8 cellular contexts compared by ENCODE assay signal in genomic region chr14:55707365-55707804, GRCh38.
DNase-seq lines count a peak whose midpoint lies in the region; ATAC-seq, FAIRE-seq and TF ChIP-seq lines count a peak whose summit lies in the region.

No MANE protein-coding gene starts in this region.

- ATAC-seq in upper lobe of left lung (ENCODE audit: low FRiP score in 2 of 2) (peak in 1 of 2 donors; percentile 60), HG03354 (IDR thresholded peaks at IDR 0.05; ENCODE audit: poor library complexity, severe bottlenecking, unreplicated experiment) (no peak)
- ATAC-seq in activated T-cell treated with anti-CD3 and anti-CD28 coated beads, Interleukin-2, amount 50 U/mL, for 4 hours: no peak

- H3K9me3 Mint-ChIP-seq in immature natural killer cell: peaks cover 0 to 2% (median 0%) of the 10 kb centered on the region in 6 donors
- H3K9me3 Mint-ChIP-seq in activated T-cell treated with anti-CD3 and anti-CD28 coated beads, Interleukin-2, amount 50 U/mL, for 4 hours: no peaks in the 10 kb centered on the region

- WGBS in adrenal gland, 4 donors: 31 to 40% (median 35%) methylated on average over 6 of the region's 6 CpGs
- 37 to 40% methylated on average over 6 of the region's 6 CpGs for WGBS in upper lobe of left lung, 2 donors

- TF ChIP-seq POLR2A in adrenal gland (IDR thresholded peaks at IDR 0.05): no peak
- no peak for TF ChIP-seq POLR2A in upper lobe of left lung (IDR thresholded peaks at IDR 0.05)

- H3K27ac ChIP-seq in adrenal gland (no peak overlapping the region), upper lobe of left lung (no peak overlapping the region)

- no peaks in the 10 kb centered on the region for H3K27me3 Mint-ChIP-seq in immature natural killer cell (ENCODE audit: low read depth in 3 of 3)
- no peaks in the 10 kb centered on the region for H3K27me3 Mint-ChIP-seq in activated T-cell treated with anti-CD3 and anti-CD28 coated beads, Interleukin-2, amount 50 U/mL, for 4 hours (ENCODE audit: low read depth)

- peak; percentile 30 for FAIRE-seq in G401.6 (lab: Jason Lieb, UNC)

- H3K36me3 ChIP-seq in adrenal gland (replicated peaks in 1 of 2) (no peaks in the 10 kb centered on the region), upper lobe of left lung (no peaks in the 10 kb centered on the region)

- TF ChIP-seq CTCF in adrenal gland (IDR thresholded peaks at IDR 0.05) (peak; percentile 33 to 78 (median 68)), upper lobe of left lung (IDR thresholded peaks at IDR 0.05) (peak; percentile 37 to 71 (median 50))

- DNase-seq in NCI-H1105 treated with DMSO at 0.1 percent for 48 hours (lab: John Stamatoyannopoulos, UW) (peak; percentile 63), adrenal gland (no peak), immature natural killer cell (peak; percentile 3 to 6 (median 6)), upper lobe of left lung (no peak), T-helper 9 cell (no peak)
- DNase-seq in activated T-cell treated with anti-CD3 and anti-CD28 coated beads, Interleukin-2, amount 50 U/mL, for 4 hours: no peak

- intact Hi-C loops in adrenal gland (cut with DNase I): loop anchor here in 1 of 2 donors (10.0 kb wide), 1 partner anchor 637 kb away; no protein-coding TSS in a partner anchor

- H3K27me3 ChIP-seq in adrenal gland (no peaks in the 10 kb centered on the region), upper lobe of left lung (no peaks in the 10 kb centered on the region)

- no peaks in the 10 kb centered on the region for H3K4me1 Mint-ChIP-seq in immature natural killer cell
- H3K4me1 Mint-ChIP-seq in activated T-cell treated with anti-CD3 and anti-CD28 coated beads, Interleukin-2, amount 50 U/mL, for 4 hours (ENCODE audit: low read depth): no peaks in the 10 kb centered on the region

- no peak overlapping the region for H3K27ac Mint-ChIP-seq in immature natural killer cell

- TF ChIP-seq EP300 in upper lobe of left lung (IDR thresholded peaks at IDR 0.05): no peak

- H3K4me1 ChIP-seq in adrenal gland (replicated peaks in 1 of 2) (no peaks in the 10 kb centered on the region), upper lobe of left lung (peaks cover 0 to 21% (median 0%) of the 10 kb centered on the region in 4 donors)

- H3K4me3 ChIP-seq in adrenal gland: no peak overlapping the region
- no peak overlapping the region for H3K4me3 ChIP-seq in upper lobe of left lung

- no peak overlapping the region for H3K4me3 Mint-ChIP-seq in immature natural killer cell
- no peak overlapping the region for H3K4me3 Mint-ChIP-seq in activated T-cell treated with anti-CD3 and anti-CD28 coated beads, Interleukin-2, amount 50 U/mL, for 4 hours

- H3K36me3 Mint-ChIP-seq in immature natural killer cell: peaks cover 0 to 7% (median 0%) of the 10 kb centered on the region in 3 donors
- H3K36me3 Mint-ChIP-seq in activated T-cell treated with anti-CD3 and anti-CD28 coated beads, Interleukin-2, amount 50 U/mL, for 4 hours (ENCODE audit: insufficient read depth): no peaks in the 10 kb centered on the region

- H3K9me3 ChIP-seq in adrenal gland (replicated peaks in 1 of 3): no peaks in the 10 kb centered on the region
- H3K9me3 ChIP-seq in upper lobe of left lung: no peaks in the 10 kb centered on the region

Comparison
In these comparisons a context has a peak if more than half of its experiments do, and no peak if none do; other contexts are left out.
1. DNase-seq: peak in NCI-H1105 treated with DMSO at 0.1 percent for 48 hours (single experiment) and immature natural killer cell (3 of 3); none in adrenal gland (0 of 7), upper lobe of left lung (0 of 2), T-helper 9 cell (single experiment) and activated T-cell treated with anti-CD3 and anti-CD28 coated beads, Interleukin-2, amount 50 U/mL, for 4 hours (single experiment).